Comparison of ENCODE assay signal across 9 cellular contexts in genomic region chr4:155666701-155667537, GRCh38. TPM values are rescaled to one million over a fixed set of nuclear protein-coding genes. Genes with fewer than 3 reads are reported as not detected.
DNase-seq lines count a peak whose midpoint lies in the region; ATAC-seq and TF ChIP-seq lines count a peak whose summit lies in the region.
"Had no signal": no experiment of that assay in that cellular context is flagged by ENCODE, and none has a peak within 500 bp of the region (broad histone marks: within the 10 kb centered on the region; RNA-seq: fewer than 3 reads in every experiment).

GUCY1A1 (plus strand) TSS chr4:155666848; CDS start chr4:155696868, 30,020 bp downstream.

- peak within 1 kb of the TSS in 6 of 7 donors; percentile 52 to 87 (median 72) for H3K4me3 Mint-ChIP-seq in CD8-positive, alpha-beta memory T cell
- H3K4me3 Mint-ChIP-seq in activated CD8-positive, alpha-beta T cell treated with anti-CD3 and anti-CD28 coated beads for 36 hours: peak within 1 kb of the TSS; percentile 78

- no peak within 1 kb of the TSS for H3K27ac ChIP-seq in CD8-positive, alpha-beta memory T cell (ENCODE audit: low read depth, low read length)
- H3K27ac ChIP-seq in esophagus squamous epithelium: peak within 1 kb of the TSS; percentile 62 to 90 (median 74)
- peak within 1 kb of the TSS; percentile 70 to 72 for H3K27ac ChIP-seq in mucosa of rectum (ENCODE audit: low read depth in 2 of 2, low read length in 2 of 2)
- H3K27ac ChIP-seq in tibial artery: peak within 1 kb of the TSS; percentile 89 to 91

- H3K9ac ChIP-seq in mucosa of rectum (ENCODE audit: low read depth in 1 of 2, low read length in 2 of 2): peak within 1 kb of the TSS; percentile 27 to 60

- H3K4me1 ChIP-seq in CD8-positive, alpha-beta memory T cell (ENCODE audit: insufficient read depth, low read length): no peaks in the 10 kb centered on the region
- H3K4me1 ChIP-seq in esophagus squamous epithelium: peaks cover 0 to 19% (median 3%) of the 10 kb centered on the region in 3 donors
- H3K4me1 ChIP-seq in mucosa of rectum (ENCODE audit: control insufficient read depth in 2 of 2, insufficient read depth in 2 of 2, low read length in 2 of 2): no peaks in the 10 kb centered on the region
- peaks cover 0 to 39% (median 7%) of the 10 kb centered on the region in 4 donors for H3K4me1 ChIP-seq in tibial artery

- H3K36me3 Mint-ChIP-seq in CD8-positive, alpha-beta memory T cell: no peaks in the 10 kb centered on the region
- no peaks in the 10 kb centered on the region for H3K36me3 Mint-ChIP-seq in activated CD8-positive, alpha-beta T cell treated with anti-CD3 and anti-CD28 coated beads for 36 hours (ENCODE audit: low read depth)

- ATAC-seq in GM19351 (IDR thresholded peaks at IDR 0.05; ENCODE audit: unreplicated experiment) (peak; percentile 62), HG03520 (IDR thresholded peaks at IDR 0.05; ENCODE audit: unreplicated experiment) (peak; percentile 45)
- peak; percentile 71 for ATAC-seq in activated CD8-positive, alpha-beta T cell treated with anti-CD3 and anti-CD28 coated beads for 36 hours

- intact Hi-C loops in activated CD8-positive, alpha-beta T cell treated with anti-CD3 and anti-CD28 coated beads for 36 hours (cut with micrococcal nuclease): no loop called here
- intact Hi-C loops in esophagus squamous epithelium (cut with DNase I): no loop called here
- intact Hi-C loops in tibial artery (cut with DNase I; ENCODE audit: low total_unique reads): no loop called here

- no peak within 1 kb of the TSS for H3K4me3 ChIP-seq in CD8-positive, alpha-beta memory T cell (ENCODE audit: low read length)
- H3K4me3 ChIP-seq in esophagus squamous epithelium: peak within 1 kb of the TSS; percentile 44 to 81 (median 56)
- H3K4me3 ChIP-seq in mucosa of rectum (ENCODE audit: low read length in 2 of 2): peak within 1 kb of the TSS; percentile 64 to 75
- peak within 1 kb of the TSS; percentile 68 to 80 for H3K4me3 ChIP-seq in tibial artery

- peak in 1 of 5 donors; percentile 2 for DNase-seq in CD8-positive, alpha-beta memory T cell
- peak; percentile 43 for DNase-seq in activated CD8-positive, alpha-beta T cell treated with anti-CD3 and anti-CD28 coated beads for 36 hours
- DNase-seq in esophagus squamous epithelium (lab: John Stamatoyannopoulos, UW): no peak
- peak; percentile 42 to 74 for DNase-seq in tibial artery
- no peak for DNase-seq in effector CD4-positive, alpha-beta T cell

- no peaks in the 10 kb centered on the region for H3K9me3 ChIP-seq in CD8-positive, alpha-beta memory T cell (ENCODE audit: low read length)
- H3K9me3 ChIP-seq in esophagus squamous epithelium (no peaks in the 10 kb centered on the region), mucosa of rectum (ENCODE audit: control insufficient read depth in 2 of 2, low read length in 2 of 2) (no peaks in the 10 kb centered on the region), tibial artery (no peaks in the 10 kb centered on the region)

- H3K27me3 ChIP-seq in CD8-positive, alpha-beta memory T cell (ENCODE audit: insufficient read depth, low read length, poor library complexity, severe bottlenecking): peaks cover 8% of the 10 kb centered on the region
- H3K27me3 ChIP-seq in esophagus squamous epithelium (peaks cover 0 to 28% (median 0%) of the 10 kb centered on the region in 4 donors), mucosa of rectum (ENCODE audit: control insufficient read depth in 2 of 2, insufficient read depth in 2 of 2, low read length in 2 of 2) (no peaks in the 10 kb centered on the region), tibial artery (no peaks in the 10 kb centered on the region)

- H3K27ac Mint-ChIP-seq in CD8-positive, alpha-beta memory T cell: no peak within 1 kb of the TSS
- peak within 1 kb of the TSS; percentile 37 for H3K27ac Mint-ChIP-seq in activated CD8-positive, alpha-beta T cell treated with anti-CD3 and anti-CD28 coated beads for 36 hours

- WGBS in esophagus squamous epithelium, 2 donors: 4 to 8% methylated on average over 11 to 21 of the region's 49 CpGs

- CTCF ChIA-PET in CD8-positive, alpha-beta memory T cell (lab: Charles Lee): no interaction called here
- CTCF ChIA-PET in activated CD8-positive, alpha-beta T cell treated with anti-CD3 and anti-CD28 coated beads for 36 hours (lab: Charles Lee): no interaction called here

- POLR2A ChIA-PET in CD8-positive, alpha-beta memory T cell (lab: Charles Lee): no interaction called here
- POLR2A ChIA-PET in activated CD8-positive, alpha-beta T cell treated with anti-CD3 and anti-CD28 coated beads for 36 hours (lab: Charles Lee): interaction anchor here (0.6 kb wide), 1 partner anchor 66 kb away, joined by 3 read pairs; no protein-coding TSS in a partner anchor

- H3K36me3 ChIP-seq in CD8-positive, alpha-beta memory T cell (ENCODE audit: insufficient read depth, low read length): no peaks in the 10 kb centered on the region
- H3K36me3 ChIP-seq in esophagus squamous epithelium (no peaks in the 10 kb centered on the region), mucosa of rectum (ENCODE audit: control insufficient read depth in 2 of 2, insufficient read depth in 2 of 2, low read length in 2 of 2) (no peaks in the 10 kb centered on the region), tibial artery (no peaks in the 10 kb centered on the region)

- no peak for TF ChIP-seq POLR2A in esophagus squamous epithelium (IDR thresholded peaks at IDR 0.05)

- H3K9me3 Mint-ChIP-seq in CD8-positive, alpha-beta memory T cell: no peaks in the 10 kb centered on the region
- H3K9me3 Mint-ChIP-seq in activated CD8-positive, alpha-beta T cell treated with anti-CD3 and anti-CD28 coated beads for 36 hours: no peaks in the 10 kb centered on the region

- peaks cover 4 to 18% (median 15%) of the 10 kb centered on the region in 3 donors for H3K4me1 Mint-ChIP-seq in CD8-positive, alpha-beta memory T cell
- peaks cover 7% of the 10 kb centered on the region for H3K4me1 Mint-ChIP-seq in activated CD8-positive, alpha-beta T cell treated with anti-CD3 and anti-CD28 coated beads for 36 hours (ENCODE audit: low read depth)

- no peak for TF ChIP-seq CTCF in activated CD8-positive, alpha-beta T cell treated with anti-CD3 and anti-CD28 coated beads for 36 hours (IDR thresholded peaks at IDR 0.05)
- TF ChIP-seq CTCF in esophagus squamous epithelium (IDR thresholded peaks at IDR 0.05): no peak
- TF ChIP-seq CTCF in tibial artery (IDR thresholded peaks at IDR 0.05): peak; percentile 9 to 10

- H3K27me3 Mint-ChIP-seq in CD8-positive, alpha-beta memory T cell: peaks cover 27 to 45% of the 10 kb centered on the region in 2 donors
- peaks cover 48% of the 10 kb centered on the region for H3K27me3 Mint-ChIP-seq in activated CD8-positive, alpha-beta T cell treated with anti-CD3 and anti-CD28 coated beads for 36 hours

RNA-seq across cellular contexts. Expression of gene GUCY1A1, which starts in this region (rescaled TPM):
- not detected for total RNA-seq in CD8-positive, alpha-beta memory T cell
- polyA plus RNA-seq in CD8-positive, alpha-beta memory T cell: not detected
- total RNA-seq in activated CD8-positive, alpha-beta T cell treated with anti-CD3 and anti-CD28 coated beads for 36 hours: under 1 TPM; 0.09 to 0.45 TPM
- 1 to 10 TPM in 3 of 4 donors, under 1 TPM in 1; 0.45 to 8.6 (median 5.1) TPM for total RNA-seq in esophagus squamous epithelium
- total RNA-seq: T-helper 2 cell treated with Interferon-gamma antibody and Interleukin-4, amounts not matched to agents 100 ng/mL and 5 ng/mL, for 36 hours had no signal

Comparison
In these comparisons a context has a peak if more than half of its experiments do, and no peak if none do; other contexts are left out.
1. Peak in DNase-seq and ATAC-seq in activated CD8-positive, alpha-beta T cell treated with anti-CD3 and anti-CD28 coated beads for 36 hours; RNA of the gene not detected or under 1 TPM.
2. DNase-seq: peak in tibial artery (2 of 2); none in esophagus squamous epithelium (single experiment) and effector CD4-positive, alpha-beta T cell (single experiment).
3. CTCF ChIP-seq: peak in tibial artery (2 of 2); none in activated CD8-positive, alpha-beta T cell treated with anti-CD3 and anti-CD28 coated beads for 36 hours (single experiment) and esophagus squamous epithelium (0 of 6).
4. Peak in every context shown above with its lines, with median percentiles within 50 percentile points of each other: ATAC-seq.